Comparison of ENCODE assay signal across 18 cellular contexts in genomic region chr1:147568551-147568950, GRCh38. TPM values are rescaled to one million over a fixed set of nuclear protein-coding genes. Genes with fewer than 3 reads are reported as not detected.
DNase-seq lines count a peak whose midpoint lies in the region; ATAC-seq and TF ChIP-seq lines count a peak whose summit lies in the region.
"Had no signal": no experiment of that assay in that cellular context is flagged by ENCODE, and none has a peak within 500 bp of the region (broad histone marks: within the 10 kb centered on the region; RNA-seq: fewer than 3 reads in every experiment).

No MANE protein-coding gene starts in this region.

- peaks cover 1% of the 10 kb centered on the region for H3K79me1 ChIP-seq in mesendoderm (ENCODE audit: low read length)

- no peak overlapping the region for H3K9ac ChIP-seq in mesendoderm (ENCODE audit: low read length)
- H3K9ac ChIP-seq: GM23248 had no signal

- H3K4me3 ChIP-seq in mesendoderm (ENCODE audit: low read length): no peak overlapping the region
- no peak overlapping the region for H3K4me3 ChIP-seq in effector memory CD4-positive, alpha-beta T cell (ENCODE audit: insufficient read depth, low read depth, low read length, poor library complexity, severe bottlenecking)
- H3K4me3 ChIP-seq: A549, GM23248 had no signal

- no peak overlapping the region for H2BK15ac ChIP-seq in mesendoderm (replicated peaks; ENCODE audit: low read depth)

- H3K27me3 Mint-ChIP-seq in stimulated activated naive CD8-positive, alpha-beta T cell treated with anti-CD3 and anti-CD28 coated beads, Interleukin-15, Interleukin-2, amounts not matched to agents 100 ng/mL and 50 ng/mL, for 24 hours: peaks cover 10% of the 10 kb centered on the region
- no peaks in the 10 kb centered on the region for H3K27me3 Mint-ChIP-seq in stimulated activated naive CD8-positive, alpha-beta T cell treated with anti-CD3 and anti-CD28 coated beads, Interleukin-15, amount 100 ng/mL, for 72 hours
- no peaks in the 10 kb centered on the region for H3K27me3 Mint-ChIP-seq in WTC11 (ENCODE audit: low read depth)
- no peaks in the 10 kb centered on the region for H3K27me3 Mint-ChIP-seq in chondrocyte (ENCODE audit: low read depth)
- no peaks in the 10 kb centered on the region for H3K27me3 Mint-ChIP-seq in osteocyte (ENCODE audit: unreplicated experiment)

- POLR2A ChIA-PET in WTC11 (lab: Charles Lee): interaction anchor here (1.3 to 3.6 kb wide), 4 partner anchors 18 to 33 kb away, joined by 3 to 19 read pairs (median 10); partner anchors contain the start of gene BCL9

- H3K4me1 Mint-ChIP-seq in stimulated activated naive CD8-positive, alpha-beta T cell treated with anti-CD3 and anti-CD28 coated beads, Interleukin-15, Interleukin-2, amounts not matched to agents 100 ng/mL and 50 ng/mL, for 24 hours (ENCODE audit: low read depth): peaks cover 32% of the 10 kb centered on the region
- H3K4me1 Mint-ChIP-seq in stimulated activated naive CD8-positive, alpha-beta T cell treated with anti-CD3 and anti-CD28 coated beads, Interleukin-15, amount 100 ng/mL, for 72 hours: peaks cover 36% of the 10 kb centered on the region
- H3K4me1 Mint-ChIP-seq in WTC11: peaks cover 70% of the 10 kb centered on the region
- H3K4me1 Mint-ChIP-seq in chondrocyte (ENCODE audit: low read depth): no peaks in the 10 kb centered on the region
- H3K4me1 Mint-ChIP-seq in osteocyte (ENCODE audit: unreplicated experiment): no peaks in the 10 kb centered on the region

- H3K4me1 ChIP-seq in mesendoderm (ENCODE audit: control insufficient read depth, low read depth, low read length): peaks cover 7% of the 10 kb centered on the region
- no peaks in the 10 kb centered on the region for H3K4me1 ChIP-seq in effector memory CD4-positive, alpha-beta T cell (ENCODE audit: control insufficient read depth, insufficient read depth, low read length, poor library complexity, severe bottlenecking)
- H3K4me1 ChIP-seq: A549 had no signal

- H3K36me3 ChIP-seq in mesendoderm (ENCODE audit: control insufficient read depth, insufficient read depth, low read length): no peaks in the 10 kb centered on the region
- no peaks in the 10 kb centered on the region for H3K36me3 ChIP-seq in effector memory CD4-positive, alpha-beta T cell (ENCODE audit: control insufficient read depth, insufficient read depth, low read length)

- no peak overlapping the region for H3K4me3 Mint-ChIP-seq in stimulated activated naive CD8-positive, alpha-beta T cell treated with anti-CD3 and anti-CD28 coated beads, Interleukin-15, Interleukin-2, amounts not matched to agents 100 ng/mL and 50 ng/mL, for 24 hours
- no peak overlapping the region for H3K4me3 Mint-ChIP-seq in stimulated activated naive CD8-positive, alpha-beta T cell treated with anti-CD3 and anti-CD28 coated beads, Interleukin-15, amount 100 ng/mL, for 72 hours
- peak overlapping the region; percentile 66 for H3K4me3 Mint-ChIP-seq in WTC11
- H3K4me3 Mint-ChIP-seq in chondrocyte (ENCODE audit: unreplicated experiment): no peak overlapping the region
- no peak overlapping the region for H3K4me3 Mint-ChIP-seq in osteocyte (ENCODE audit: unreplicated experiment)
- H3K4me3 Mint-ChIP-seq: CD4-positive, alpha-beta memory T cell had no signal

- WGBS in mesendoderm (ENCODE audit: extremely low coverage, insufficient coverage, low lambda C conversion rate): no CpG with 5 or more reads among the region's 3 CpGs

- no peak overlapping the region for H3K27ac ChIP-seq in mesendoderm (ENCODE audit: low read depth, low read length)
- no peak overlapping the region for H3K27ac ChIP-seq in effector memory CD4-positive, alpha-beta T cell (ENCODE audit: insufficient read depth, low read length, poor library complexity, severe bottlenecking)
- H3K27ac ChIP-seq: 22Rv1, A549, C4-2B, GM23248, HL-60 had no signal

- TF ChIP-seq CTCF in WTC11 (IDR thresholded peaks at IDR 0.05): no peak
- no peak for TF ChIP-seq CTCF in chondrocyte (IDR thresholded peaks at IDR 0.05)
- TF ChIP-seq CTCF in osteocyte (IDR thresholded peaks at IDR 0.05): no peak

- H2AK5ac ChIP-seq in mesendoderm (ENCODE audit: low read length): no peak overlapping the region

- no peak for ATAC-seq in stimulated activated naive CD8-positive, alpha-beta T cell treated with anti-CD3 and anti-CD28 coated beads, Interleukin-15, amount 100 ng/mL, for 72 hours
- no peak for ATAC-seq in WTC11
- ATAC-seq: A549 had no signal

- H3K18ac ChIP-seq in mesendoderm (ENCODE audit: low read length): no peak overlapping the region

- H3K27me3 ChIP-seq in mesendoderm (ENCODE audit: insufficient read depth, low read length, poor library complexity): no peaks in the 10 kb centered on the region
- no peaks in the 10 kb centered on the region for H3K27me3 ChIP-seq in effector memory CD4-positive, alpha-beta T cell (replicated peaks; ENCODE audit: control insufficient read depth, insufficient read depth, low read length, poor library complexity, severe bottlenecking)

- H2BK5ac ChIP-seq in mesendoderm (ENCODE audit: low read length): no peak overlapping the region

- H3K56ac ChIP-seq in mesendoderm (ENCODE audit: low read length): no peak overlapping the region

- no peak overlapping the region for H3K23ac ChIP-seq in mesendoderm (ENCODE audit: low read length)

- no peaks in the 10 kb centered on the region for H3K9me3 ChIP-seq in effector memory CD4-positive, alpha-beta T cell (ENCODE audit: control insufficient read depth, low read length)
- H3K9me3 ChIP-seq: A549 had no signal

- no peak for DNase-seq in stimulated activated naive CD8-positive, alpha-beta T cell treated with anti-CD3 and anti-CD28 coated beads, Interleukin-15, amount 100 ng/mL, for 72 hours
- DNase-seq in WTC11 (ENCODE audit: low spot score) (no peak), mesendoderm (peak; percentile 42), chondrocyte (ENCODE audit: low spot score) (no peak), osteocyte (ENCODE audit: extremely low spot score, unreplicated experiment) (no peak)
- no peak for DNase-seq in effector memory CD4-positive, alpha-beta T cell
- DNase-seq in activated T-cell treated with anti-CD3 and anti-CD28 coated beads, Interleukin-2, amount 50 U/mL, for 48 hours: no peak
- DNase-seq: AML-193; CD4-positive, alpha-beta memory T cell; DMS153; DMS79; GDM1; GM23248 had no signal

- H3K36me3 Mint-ChIP-seq in stimulated activated naive CD8-positive, alpha-beta T cell treated with anti-CD3 and anti-CD28 coated beads, Interleukin-15, Interleukin-2, amounts not matched to agents 100 ng/mL and 50 ng/mL, for 24 hours (ENCODE audit: low read depth): peaks cover 6% of the 10 kb centered on the region
- H3K36me3 Mint-ChIP-seq in WTC11: peaks cover 8% of the 10 kb centered on the region
- no peaks in the 10 kb centered on the region for H3K36me3 Mint-ChIP-seq in chondrocyte (ENCODE audit: low read depth)
- peaks cover 3% of the 10 kb centered on the region for H3K36me3 Mint-ChIP-seq in osteocyte (ENCODE audit: unreplicated experiment)

- peak overlapping the region; percentile 54 for H3K27ac Mint-ChIP-seq in stimulated activated naive CD8-positive, alpha-beta T cell treated with anti-CD3 and anti-CD28 coated beads, Interleukin-15, Interleukin-2, amounts not matched to agents 100 ng/mL and 50 ng/mL, for 24 hours
- no peak overlapping the region for H3K27ac Mint-ChIP-seq in stimulated activated naive CD8-positive, alpha-beta T cell treated with anti-CD3 and anti-CD28 coated beads, Interleukin-15, amount 100 ng/mL, for 72 hours
- peak overlapping the region; percentile 99 for H3K27ac Mint-ChIP-seq in WTC11
- no peak overlapping the region for H3K27ac Mint-ChIP-seq in chondrocyte (ENCODE audit: unreplicated experiment)
- H3K27ac Mint-ChIP-seq in osteocyte (ENCODE audit: unreplicated experiment): no peak overlapping the region
- H3K27ac Mint-ChIP-seq: CD4-positive, alpha-beta memory T cell had no signal

- H4K8ac ChIP-seq in mesendoderm (ENCODE audit: low read depth, low read length): no peak overlapping the region

- H2BK120ac ChIP-seq in mesendoderm (ENCODE audit: low read depth, low read length): no peak overlapping the region

- H3K9me3 Mint-ChIP-seq in stimulated activated naive CD8-positive, alpha-beta T cell treated with anti-CD3 and anti-CD28 coated beads, Interleukin-15, Interleukin-2, amounts not matched to agents 100 ng/mL and 50 ng/mL, for 24 hours: no peaks in the 10 kb centered on the region
- no peaks in the 10 kb centered on the region for H3K9me3 Mint-ChIP-seq in stimulated activated naive CD8-positive, alpha-beta T cell treated with anti-CD3 and anti-CD28 coated beads, Interleukin-15, amount 100 ng/mL, for 72 hours
- H3K9me3 Mint-ChIP-seq in WTC11: no peaks in the 10 kb centered on the region
- no peaks in the 10 kb centered on the region for H3K9me3 Mint-ChIP-seq in chondrocyte (ENCODE audit: low read depth)
- no peaks in the 10 kb centered on the region for H3K9me3 Mint-ChIP-seq in osteocyte (ENCODE audit: unreplicated experiment)

- no peak overlapping the region for H3K4ac ChIP-seq in mesendoderm (ENCODE audit: low read depth, low read length)

- no peak overlapping the region for H3K4me2 ChIP-seq in mesendoderm (ENCODE audit: low read length)
- H3K4me2 ChIP-seq: A549 had no signal

- H4K5ac ChIP-seq in mesendoderm (ENCODE audit: low read length): no peak overlapping the region

- H3K79me2 ChIP-seq in mesendoderm (ENCODE audit: control insufficient read depth, insufficient read depth, low read length): no peaks in the 10 kb centered on the region

- CTCF ChIA-PET in WTC11 (lab: Charles Lee): interaction anchor here (0.9 to 1.1 kb wide), 3 partner anchors 13 to 72 kb away, joined by 3 to 7 read pairs (median 3); partner anchors contain the start of gene BCL9

TF ChIP-seq in WTC11, 78 proteins besides CTCF, POLR2A, EP300 and RAD21 (continues in another document):
- TF ChIP-seq CREB1 (CRISPR knock-in tag; IDR thresholded peaks at IDR 0.05) (no peak), SP1 (CRISPR knock-in tag; conservative IDR thresholded peaks at IDR 0.05) (no peak), PRRX2 (CRISPR knock-in tag; IDR thresholded peaks at IDR 0.05) (no peak), IRF2 (CRISPR knock-in tag; IDR thresholded peaks at IDR 0.05; ENCODE audit: borderline replicate concordance, low read depth) (no peak), ESRRA (CRISPR knock-in tag; IDR thresholded peaks at IDR 0.05; ENCODE audit: borderline replicate concordance) (no peak), ZNF317 (CRISPR knock-in tag; IDR thresholded peaks at IDR 0.05; ENCODE audit: borderline replicate concordance, low read depth) (no peak), NFE2L1 (CRISPR knock-in tag; IDR thresholded peaks at IDR 0.05) (no peak), SMAD3 (CRISPR knock-in tag; IDR thresholded peaks at IDR 0.05; ENCODE audit: borderline replicate concordance) (no peak), ZNF416 (CRISPR knock-in tag; IDR thresholded peaks at IDR 0.05) (no peak)

RNA-seq across cellular contexts. Expression of gene BCL9, which starts 27.2 kb away (rescaled TPM):
- 55.5 to 60.3 TPM (median 59.5 TPM) in 3 replicates for total RNA-seq in WTC11 (2021)
- polyA plus RNA-seq in mesendoderm (2013, experiment 1 of 2): 35.3 TPM
- 36.2 TPM for polyA plus RNA-seq in mesendoderm (2013, experiment 2 of 2)
- total RNA-seq in chondrocyte: 21.8 to 31.0 TPM (median 21.9 TPM) in 3 replicates
- total RNA-seq in osteocyte: 30.8 and 32.5 TPM in 2 replicates

Comparison
In these comparisons a context has a peak if more than half of its experiments do, and no peak if none do; other contexts are left out.
1. H3K27ac Mint-ChIP-seq: peak in stimulated activated naive CD8-positive, alpha-beta T cell treated with anti-CD3 and anti-CD28 coated beads, Interleukin-15, Interleukin-2, amounts not matched to agents 100 ng/mL and 50 ng/mL, for 24 hours (single experiment) and WTC11 (single experiment); none in stimulated activated naive CD8-positive, alpha-beta T cell treated with anti-CD3 and anti-CD28 coated beads, Interleukin-15, amount 100 ng/mL, for 72 hours (0 of 2), chondrocyte (single experiment) and osteocyte (single experiment).